ENCODE assay signal across 2 cellular contexts in the genomic region with DNA sequence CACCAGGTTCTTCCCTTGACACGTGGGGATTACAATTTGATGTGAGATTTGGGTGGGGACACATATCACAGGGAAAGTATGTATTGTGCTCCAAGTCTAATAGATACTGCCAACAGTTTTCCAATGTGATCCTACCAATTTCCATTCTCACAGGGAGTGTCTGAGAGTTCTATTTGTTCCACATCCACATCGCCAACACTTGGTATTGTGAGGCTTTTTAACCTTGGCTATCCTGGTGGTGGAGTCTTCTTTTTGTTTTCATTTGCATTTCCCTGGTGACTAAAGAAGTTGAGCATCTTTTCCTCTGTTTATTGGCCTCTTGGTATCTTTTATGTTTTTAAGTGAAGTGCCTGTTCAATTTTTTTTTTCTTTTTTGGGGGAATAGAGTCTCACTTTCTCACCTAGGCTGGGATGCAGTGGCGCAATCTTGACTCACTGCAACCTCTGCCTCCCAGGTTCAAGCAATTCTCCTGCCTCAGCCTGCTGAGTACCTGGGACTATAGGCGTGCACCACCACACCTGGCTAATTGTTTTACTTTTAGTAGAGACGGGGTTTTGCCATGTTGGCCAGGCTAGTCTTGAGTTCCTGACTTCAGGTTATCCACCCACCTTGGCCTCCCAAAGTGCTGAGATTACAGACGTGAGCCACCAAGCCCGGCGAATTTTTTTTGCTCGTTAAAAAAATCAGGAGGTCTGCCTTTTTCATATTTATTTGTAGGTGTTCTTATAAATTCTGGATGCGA.
TF ChIP-seq lines count a peak whose summit lies in the region.

No MANE protein-coding gene starts in this region.

TF ChIP-seq in SK-N-SH, 30 proteins besides CTCF, POLR2A, EP300 and RAD21:
- no peak for TF ChIP-seq GATA2 (CRISPR knock-in tag; IDR thresholded peaks at IDR 0.05)
- no peak for TF ChIP-seq FOSL2 (IDR thresholded peaks at IDR 0.05; ENCODE audit: borderline replicate concordance, low read depth)
- TF ChIP-seq, protein P1, sequence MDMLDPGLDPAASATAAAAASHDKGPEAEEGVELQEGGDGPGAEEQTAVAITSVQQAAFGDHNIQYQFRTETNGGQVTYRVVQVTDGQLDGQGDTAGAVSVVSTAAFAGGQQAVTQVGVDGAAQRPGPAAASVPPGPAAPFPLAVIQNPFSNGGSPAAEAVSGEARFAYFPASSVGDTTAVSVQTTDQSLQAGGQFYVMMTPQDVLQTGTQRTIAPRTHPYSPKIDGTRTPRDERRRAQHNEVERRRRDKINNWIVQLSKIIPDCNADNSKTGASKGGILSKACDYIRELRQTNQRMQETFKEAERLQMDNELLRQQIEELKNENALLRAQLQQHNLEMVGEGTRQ (IDR thresholded peaks at IDR 0.05; ENCODE audit: borderline replicate concordance, low read depth, low read length) = no peak
- TF ChIP-seq, protein P2, sequence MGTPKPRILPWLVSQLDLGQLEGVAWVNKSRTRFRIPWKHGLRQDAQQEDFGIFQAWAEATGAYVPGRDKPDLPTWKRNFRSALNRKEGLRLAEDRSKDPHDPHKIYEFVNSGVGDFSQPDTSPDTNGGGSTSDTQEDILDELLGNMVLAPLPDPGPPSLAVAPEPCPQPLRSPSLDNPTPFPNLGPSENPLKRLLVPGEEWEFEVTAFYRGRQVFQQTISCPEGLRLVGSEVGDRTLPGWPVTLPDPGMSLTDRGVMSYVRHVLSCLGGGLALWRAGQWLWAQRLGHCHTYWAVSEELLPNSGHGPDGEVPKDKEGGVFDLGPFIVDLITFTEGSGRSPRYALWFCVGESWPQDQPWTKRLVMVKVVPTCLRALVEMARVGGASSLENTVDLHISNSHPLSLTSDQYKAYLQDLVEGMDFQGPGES (IDR thresholded peaks at IDR 0.05; ENCODE audit: low read depth, low read length) = no peak
- no peak for TF ChIP-seq MXI1 (IDR thresholded peaks at IDR 0.05; ENCODE audit: low read depth, low read length)
- TF ChIP-seq FOXM1 (IDR thresholded peaks at IDR 0.05; ENCODE audit: low read depth) = no peak
- no peak for TF ChIP-seq CHD2 (IDR thresholded peaks at IDR 0.05; ENCODE audit: low read length, partially characterized antibody)
- TF ChIP-seq, protein P3, sequence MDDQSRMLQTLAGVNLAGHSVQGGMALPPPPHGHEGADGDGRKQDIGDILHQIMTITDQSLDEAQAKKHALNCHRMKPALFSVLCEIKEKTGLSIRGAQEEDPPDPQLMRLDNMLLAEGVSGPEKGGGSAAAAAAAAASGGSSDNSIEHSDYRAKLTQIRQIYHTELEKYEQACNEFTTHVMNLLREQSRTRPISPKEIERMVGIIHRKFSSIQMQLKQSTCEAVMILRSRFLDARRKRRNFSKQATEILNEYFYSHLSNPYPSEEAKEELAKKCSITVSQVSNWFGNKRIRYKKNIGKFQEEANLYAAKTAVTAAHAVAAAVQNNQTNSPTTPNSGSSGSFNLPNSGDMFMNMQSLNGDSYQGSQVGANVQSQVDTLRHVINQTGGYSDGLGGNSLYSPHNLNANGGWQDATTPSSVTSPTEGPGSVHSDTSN (IDR thresholded peaks at IDR 0.05) = no peak

TF ChIP-seq in SK-N-SH treated with all-trans-retinoic acid at 6 μM for 48 hours, 23 proteins besides CTCF, POLR2A, EP300 and RAD21:
- TF ChIP-seq ZNF70 (CRISPR knock-in tag; IDR thresholded peaks at IDR 0.05) = no peak
